Comparison of ENCODE assay signal across 22 cellular contexts in the genomic region with DNA sequence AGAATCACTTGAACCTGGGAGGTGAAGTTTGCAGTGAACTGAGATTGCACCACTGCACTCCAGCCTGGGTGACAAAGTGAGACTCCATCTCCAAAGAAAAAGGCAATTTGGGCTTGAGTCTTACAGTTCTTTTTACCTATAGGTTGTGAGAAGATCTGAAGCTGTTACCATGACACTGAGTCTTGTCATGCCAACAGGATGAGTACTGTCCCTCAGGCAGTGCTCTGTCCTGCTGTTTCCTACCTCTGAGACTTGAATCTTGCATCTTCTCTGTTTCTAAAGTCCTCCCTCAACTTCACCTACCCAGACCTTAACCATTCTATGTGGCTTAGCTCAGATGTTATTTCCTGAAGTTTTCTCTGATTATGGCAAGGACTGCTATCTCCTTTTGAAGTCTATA.
"Had no signal": no experiment of that assay in that cellular context is flagged by ENCODE, and none has a peak within 500 bp of the region (broad histone marks: within the 10 kb centered on the region; RNA-seq: fewer than 3 reads in every experiment).

No MANE protein-coding gene starts in this region.

- DNase-seq: kidney; left colon; left lung; lower lobe of right lung; midbrain; mucosa of descending colon; naive thymus-derived CD4-positive, alpha-beta T cell; ovary; right lobe of liver; stimulated activated CD4-positive, alpha-beta T cell treated with anti-CD3 and anti-CD28 coated beads, Interleukin-1b, Interleukin-23, amount 100 ng/mL, for 48 hours; stimulated activated CD4-positive, alpha-beta T cell treated with anti-CD3 and anti-CD28 coated beads, Interleukin-2, amount 100 ng/mL, for 48 hours; stimulated activated CD4-positive, alpha-beta T cell treated with anti-CD3 and anti-CD28 coated beads, Interleukin-4, amount 100 ng/mL, for 4 hours; stimulated activated CD8-positive, alpha-beta memory T cell treated with anti-CD3 and anti-CD28 coated beads, Interleukin-4, amount 100 ng/mL, for 48 hours; stimulated activated naive CD4-positive, alpha-beta T cell treated with Interleukin-2 at 50 U/mL for 16 hours; stimulated activated naive CD8-positive, alpha-beta T cell treated with anti-CD3 and anti-CD28 coated beads, Interleukin-15, amount 100 ng/mL, for 72 hours; substantia nigra; upper lobe of left lung had no signal

- H3K27ac ChIP-seq: hepatocyte, left lung, lower lobe of right lung, ovary, right atrium auricular region, right lobe of liver, tibial nerve, upper lobe of left lung, vagina had no signal

- H3K27me3 ChIP-seq: hepatocyte, left lung, ovary, right atrium auricular region, right lobe of liver, tibial nerve, upper lobe of left lung, vagina had no signal

- H3K36me3 ChIP-seq: left lung, lower lobe of right lung, ovary, right atrium auricular region, right lobe of liver, tibial nerve, upper lobe of left lung, vagina had no signal

- H3K4me3 ChIP-seq: hepatocyte, left lung, lower lobe of right lung, mucosa of descending colon, ovary, right atrium auricular region, right lobe of liver, smooth muscle cell, tibial nerve, upper lobe of left lung, vagina had no signal

- H3K4me1 ChIP-seq: left lung, lower lobe of right lung, right atrium auricular region, right lobe of liver, tibial nerve, upper lobe of left lung, vagina had no signal

- H3K9me3 ChIP-seq: lower lobe of right lung, ovary, right atrium auricular region, right lobe of liver, tibial nerve, upper lobe of left lung, vagina had no signal

- H3K79me2 ChIP-seq: hepatocyte had no signal

- H3K4me2 ChIP-seq: hepatocyte, smooth muscle cell had no signal

- H2AFZ ChIP-seq: hepatocyte had no signal
